27 cellular contexts compared by ENCODE assay signal in the genomic region with DNA sequence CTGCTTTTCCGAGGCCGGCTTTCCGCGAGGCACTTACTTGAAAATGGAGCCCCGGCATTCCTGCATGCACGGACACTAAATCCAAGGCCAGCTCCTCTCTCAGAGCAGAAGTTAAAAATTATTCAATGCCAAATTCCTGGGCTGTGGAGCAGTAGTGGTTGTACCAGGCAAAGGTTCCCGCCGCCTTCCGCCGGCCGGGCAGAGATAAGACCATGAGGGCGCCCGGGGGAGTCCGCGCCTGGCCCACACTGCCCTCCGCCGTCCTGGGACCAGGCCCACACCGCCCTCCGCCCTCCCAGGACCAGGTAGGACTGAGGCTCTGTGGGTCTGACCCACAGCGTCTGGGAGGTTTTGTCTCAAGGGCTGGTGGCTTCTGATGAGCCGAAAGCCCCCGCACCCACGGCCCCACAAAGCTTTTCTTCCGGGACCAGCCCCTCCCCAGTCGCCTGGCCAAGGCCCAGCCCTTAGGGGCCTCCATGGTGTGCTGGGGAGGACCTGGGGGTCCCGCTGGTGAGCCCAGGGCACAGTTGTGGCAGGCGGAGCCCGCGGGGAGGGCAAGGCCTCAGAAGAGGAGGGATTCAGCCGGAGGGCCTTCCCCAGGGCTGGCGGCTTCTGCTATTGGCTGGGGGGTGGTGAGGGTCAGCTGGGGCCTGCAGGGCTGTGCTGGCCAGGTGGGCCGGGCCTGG. TPM values are rescaled to one million over a fixed set of nuclear protein-coding genes. Genes with fewer than 3 reads are reported as not detected.
A peak's percentile ranks its signal among the peaks of the same experiment; 100 is the strongest.
DNase-seq lines count a peak whose midpoint lies in the region; ATAC-seq and TF ChIP-seq lines count a peak whose summit lies in the region.
"Had no signal": no experiment of that assay in that cellular context is flagged by ENCODE, and none has a peak within 500 bp of the region (broad histone marks: within the 10 kb centered on the region; RNA-seq: fewer than 3 reads in every experiment).

No MANE protein-coding gene starts in this region.

- H3T11ph ChIP-seq in H9 (ENCODE audit: low read length), result no peak overlapping the region

- peaks cover 19% of the 10 kb centered on the region for H3K27me3 Mint-ChIP-seq in H9 (ENCODE audit: low read depth)
- H3K27me3 Mint-ChIP-seq in mesothelial cell of epicardium (ENCODE audit: low read depth), result no peaks in the 10 kb centered on the region

- no peak overlapping the region for H3K9ac ChIP-seq in H9 (ENCODE audit: extremely low read depth, insufficient read length, low read length)
- H3K9ac ChIP-seq: neural progenitor cell had no signal

- H3K9me3 ChIP-seq in H9 (ENCODE audit: control insufficient read depth, low read depth, low read length), result no peaks in the 10 kb centered on the region

- H3K4me1 Mint-ChIP-seq in H9, result peaks cover 5 to 7% of the 10 kb centered on the region in 2 experiments; a peak in 3 of 4 replicates
- peaks cover 21% of the 10 kb centered on the region for H3K4me1 Mint-ChIP-seq in mesothelial cell of epicardium
- peaks cover 8% of the 10 kb centered on the region for H3K4me1 Mint-ChIP-seq in stimulated activated effector memory CD8-positive, alpha-beta T cell treated with anti-CD3 and anti-CD28 coated beads, Interleukin-12 subunit alpha, Interleukin-12 subunit beta, amount 100 ng/mL, for 72 hours

- no peak overlapping the region for H2BK120ac ChIP-seq in H9 (ENCODE audit: low read depth, low read length, poor library complexity, severe bottlenecking)

- H4K8ac ChIP-seq in H9 (replicated peaks; ENCODE audit: insufficient read length, low read depth, low read length), result no peak overlapping the region

- no peak overlapping the region for H2BK5ac ChIP-seq in H9 (ENCODE audit: insufficient read length, low read length)

- H3K4me3 Mint-ChIP-seq in H9, result no peak overlapping the region
- H3K4me3 Mint-ChIP-seq in mesothelial cell of epicardium, result no peak overlapping the region
- H3K4me3 Mint-ChIP-seq in stimulated activated effector memory CD8-positive, alpha-beta T cell treated with anti-CD3 and anti-CD28 coated beads, Interleukin-12 subunit alpha, Interleukin-12 subunit beta, amount 100 ng/mL, for 72 hours, result no peak overlapping the region
- H3K4me3 Mint-ChIP-seq: neural progenitor cell had no signal

- no peak overlapping the region for H2AK5ac ChIP-seq in H9 (ENCODE audit: insufficient read length, low read length)

- no peaks in the 10 kb centered on the region for H3K27me3 ChIP-seq in H9 (ENCODE audit: insufficient read depth, low read length)
- H3K27me3 ChIP-seq: neural progenitor cell had no signal

- no peak overlapping the region for H3K4ac ChIP-seq in H9 (ENCODE audit: low read depth, low read length)

- no peak overlapping the region for H3K27ac ChIP-seq in H9 (ENCODE audit: insufficient read length, low read depth, low read length)
- H3K27ac ChIP-seq: C4-2B, epithelial cell of prostate, foreskin keratinocyte, neural progenitor cell, PC-9 had no signal

- H3K4me1 ChIP-seq in H9 (ENCODE audit: insufficient read depth, low read length), result no peaks in the 10 kb centered on the region
- H3K4me1 ChIP-seq: foreskin keratinocyte, neural progenitor cell had no signal

- H4K91ac ChIP-seq in H9 (ENCODE audit: insufficient read length, low read depth, low read length), result no peak overlapping the region

- H3K27ac Mint-ChIP-seq in H9 (no peak overlapping the region; a peak in 1 of 7 replicates), mesothelial cell of epicardium (peak overlapping the region; percentile 67)
- H3K27ac Mint-ChIP-seq in stimulated activated effector memory CD8-positive, alpha-beta T cell treated with anti-CD3 and anti-CD28 coated beads, Interleukin-12 subunit alpha, Interleukin-12 subunit beta, amount 100 ng/mL, for 72 hours, result no peak overlapping the region

- H2BK15ac ChIP-seq in H9 (ENCODE audit: low read depth, low read length), result peak overlapping the region; percentile 25; the same call in 1 of the 2 replicates

- no peak overlapping the region for H3K56ac ChIP-seq in H9 (ENCODE audit: insufficient read length, low read depth, low read length)

- no peak overlapping the region for H3K14ac ChIP-seq in H9 (ENCODE audit: insufficient read depth, low read length)

- no peak for TF ChIP-seq CTCF in H9 (conservative IDR thresholded peaks at IDR 0.05)
- TF ChIP-seq CTCF in epithelial cell of proximal tubule (conservative IDR thresholded peaks at IDR 0.05; ENCODE audit: low read depth, low read length), result no peak
- no peak for TF ChIP-seq CTCF in mesothelial cell of epicardium (IDR thresholded peaks at IDR 0.05; ENCODE audit: unreplicated experiment)
- TF ChIP-seq CTCF in retinal pigment epithelial cell (conservative IDR thresholded peaks at IDR 0.05; ENCODE audit: low read depth, low read length), result peak; percentile 0

- H4K20me1 ChIP-seq in H9 (ENCODE audit: control insufficient read depth, insufficient read depth, insufficient read length), result no peaks in the 10 kb centered on the region

- no peaks in the 10 kb centered on the region for H3K79me2 ChIP-seq in H9 (ENCODE audit: insufficient read depth, low read length)

- no peak overlapping the region for H3K18ac ChIP-seq in H9 (ENCODE audit: insufficient read length, low read depth, low read length)

- H3K23ac ChIP-seq in H9 (ENCODE audit: insufficient read length, low read depth, low read length), result no peak overlapping the region

- no peak for DNase-seq in H9
- DNase-seq in epithelial cell of proximal tubule (ENCODE audit: low read depth), result no peak
- no peak for DNase-seq in mesothelial cell of epicardium (ENCODE audit: low spot score in 2 of 2, unreplicated experiment in 2 of 2)
- DNase-seq in retinal pigment epithelial cell (ENCODE audit: low read depth), result peak; percentile 27
- DNase-seq in dedifferentiated amniotic fluid mesenchymal stem cell (ENCODE audit: extremely low spot score), result no peak
- DNase-seq in NCI-H1417 (lab: John Stamatoyannopoulos, UW), result no peak
- DNase-seq in stimulated activated effector memory CD8-positive, alpha-beta T cell treated with anti-CD3 and anti-CD28 coated beads, Interleukin-12 subunit alpha, Interleukin-12 subunit beta, amount 100 ng/mL, for 72 hours (ENCODE audit: low spot score in 2 of 2), result no peak
- DNase-seq: activated CD4-positive, alpha-beta T cell treated with anti-CD3 and anti-CD28 coated beads, Interleukin-2, amount 50 U/mL, for 4 hours; activated naive CD4-positive, alpha-beta T cell treated with Interleukin-2 at 50 U/mL for 16 hours; activated T-cell treated with anti-CD3 and anti-CD28 coated beads, Interleukin-2, amount 50 U/mL, for 1 hour; anterior cingulate cortex; DMS 273 treated with DMSO at 0.1 percent for 48 hours; foreskin keratinocyte; hippocampal formation; MM.1S; NCI-H146; NCI-H2227 treated with DMSO at 0.1 percent for 48 hours; PC-9; T-helper 2 cell had no signal

- ATAC-seq in GM19455 (IDR thresholded peaks at IDR 0.05; ENCODE audit: unreplicated experiment), result no peak
- ATAC-seq in stimulated activated effector memory CD8-positive, alpha-beta T cell treated with anti-CD3 and anti-CD28 coated beads, Interleukin-12 subunit alpha, Interleukin-12 subunit beta, amount 100 ng/mL, for 72 hours, result no peak
- ATAC-seq: foreskin keratinocyte, K562 had no signal

- H3K79me1 ChIP-seq in H9 (ENCODE audit: insufficient read depth, low read depth, low read length, poor library complexity, severe bottlenecking), result no peaks in the 10 kb centered on the region

- no CpG with 5 or more reads among the region's 32 CpGs for WGBS in H9 (ENCODE audit: extremely low coverage, insufficient read length, low lambda C conversion rate)

- H3K4me3 ChIP-seq in epithelial cell of proximal tubule (ENCODE audit: low read depth, low read length) (peak overlapping the region; percentile 67), retinal pigment epithelial cell (ENCODE audit: low read length) (peak overlapping the region; percentile 31)
- H3K4me3 ChIP-seq: K562, neural progenitor cell, PC-9 had no signal

- H2BK20ac ChIP-seq in H9 (ENCODE audit: low read depth, low read length, poor library complexity, severe bottlenecking), result no peak overlapping the region

- no peak overlapping the region for H3K4me2 ChIP-seq in H9 (ENCODE audit: insufficient read depth, insufficient read length, low read length)
- H3K4me2 ChIP-seq: neural progenitor cell, PC-9 had no signal

- H2AFZ ChIP-seq in H9 (ENCODE audit: low read length), result no peak overlapping the region
- H2AFZ ChIP-seq: neural progenitor cell, PC-9 had no signal

- H3K9me3 Mint-ChIP-seq in H9 (peaks cover 5 to 6% of the 10 kb centered on the region in 2 experiments; a peak in 4 of 5 replicates), mesothelial cell of epicardium (no peaks in the 10 kb centered on the region)
- no peaks in the 10 kb centered on the region for H3K9me3 Mint-ChIP-seq in stimulated activated effector memory CD8-positive, alpha-beta T cell treated with anti-CD3 and anti-CD28 coated beads, Interleukin-12 subunit alpha, Interleukin-12 subunit beta, amount 100 ng/mL, for 72 hours

- no peaks in the 10 kb centered on the region for H3K23me2 ChIP-seq in H9 (ENCODE audit: insufficient read length, low read depth, low read length, poor library complexity, severe bottlenecking)

- H2BK12ac ChIP-seq in H9 (ENCODE audit: insufficient read length, low read depth, low read length), result no peak overlapping the region

- H3K36me3 Mint-ChIP-seq in H9 (ENCODE audit: insufficient read depth in 1 of 3, low read depth in 3 of 3) (peaks cover 0 to 6% (median 0%) of the 10 kb centered on the region in 3 experiments; a peak in 2 of 7 replicates), mesothelial cell of epicardium (no peaks in the 10 kb centered on the region)
- peaks cover 11% of the 10 kb centered on the region for H3K36me3 Mint-ChIP-seq in stimulated activated effector memory CD8-positive, alpha-beta T cell treated with anti-CD3 and anti-CD28 coated beads, Interleukin-12 subunit alpha, Interleukin-12 subunit beta, amount 100 ng/mL, for 72 hours

- no peak overlapping the region for H4K5ac ChIP-seq in H9 (ENCODE audit: insufficient read length, low read depth, low read length)

RNA-seq across cellular contexts. Expression of gene C1orf159, which starts 12.7 kb away (rescaled TPM):
- 10.1 and 12.3 TPM in 2 replicates for total RNA-seq in H9 (2021)
- 20.2 and 24.9 TPM in 2 replicates for total RNA-seq in epithelial cell of proximal tubule
- 28.4 to 32.8 TPM (median 31.8 TPM) in 3 replicates for total RNA-seq in mesothelial cell of epicardium

RNA-seq across cellular contexts. Expression of gene TTLL10, which starts 45.1 kb away (rescaled TPM):
- total RNA-seq in H9 (2021), result 0.68 and 0.79 TPM in 2 replicates
- not detected in 2 replicates for total RNA-seq in epithelial cell of proximal tubule
- 0.32 to 0.47 TPM in 2 of 3 replicates, not detected in the other for total RNA-seq in mesothelial cell of epicardium
- total RNA-seq: foreskin keratinocyte, G401, K562, pulmonary artery endothelial cell, SK-MEL-5 had no signal

RNA-seq across cellular contexts. Expression of gene RNF223, which starts 54.5 kb away (rescaled TPM):
- total RNA-seq in H9 (2021), result not detected in 2 replicates
- 0.36 and 1.6 TPM in 2 replicates for total RNA-seq in epithelial cell of proximal tubule
- 0.27 to 0.57 TPM (median 0.40 TPM) in 3 replicates for total RNA-seq in mesothelial cell of epicardium
- total RNA-seq: pulmonary artery endothelial cell, SK-MEL-5 had no signal
